10 cellular contexts compared by ENCODE assay signal in genomic region chr7:77982926-77983550, GRCh38.
DNase-seq lines count a peak whose midpoint lies in the region; ATAC-seq lines count a peak whose summit lies in the region.
"Had no signal": no experiment of that assay in that cellular context is flagged by ENCODE, and none has a peak within 500 bp of the region (broad histone marks: within the 10 kb centered on the region; RNA-seq: fewer than 3 reads in every experiment).

No MANE protein-coding gene starts in this region.

- H3K4me1 Mint-ChIP-seq in central memory CD8-positive, alpha-beta T cell: peaks cover 6% of the 10 kb centered on the region

- peak overlapping the region; percentile 11 for H3K4me3 Mint-ChIP-seq in central memory CD8-positive, alpha-beta T cell

- ATAC-seq in central memory CD8-positive, alpha-beta T cell (replicated peaks; ENCODE audit: extremely low read depth, poor library complexity, severe bottlenecking): no peak
- ATAC-seq in stimulated activated naive CD8-positive, alpha-beta T cell treated with anti-CD3 and anti-CD28 coated beads, Interleukin-15, Interleukin-2, amounts not matched to agents 100 U/mL and 50 U/mL, for 24 hours: peak; percentile 68

- DNase-seq in stimulated activated CD4-positive, alpha-beta T cell treated with anti-CD3 and anti-CD28 coated beads, Interleukin-15, amount 100 ng/mL, for 48 hours (ENCODE audit: low read depth in 2 of 2): peak; percentile 3 to 19
- DNase-seq in stimulated activated CD4-positive, alpha-beta T cell treated with anti-CD3 and anti-CD28 coated beads, Interleukin-4, amount 100 ng/mL, for 4 hours: no peak
- peak; percentile 48 for DNase-seq in HT-29 (ENCODE audit: low spot score)
- no peak for DNase-seq in central memory CD8-positive, alpha-beta T cell (ENCODE audit: low spot score in 2 of 2)
- peak; percentile 3 for DNase-seq in stimulated activated naive CD8-positive, alpha-beta T cell treated with anti-CD3 and anti-CD28 coated beads, Interleukin-15, Interleukin-2, amounts not matched to agents 100 U/mL and 50 U/mL, for 24 hours
- DNase-seq in dermis blood vessel endothelial cell: no peak
- no peak for DNase-seq in amniotic stem cell (lab: John Stamatoyannopoulos, UW)
- DNase-seq in HUDEP-2 (lab: John Stamatoyannopoulos, UW; ENCODE audit: unreplicated experiment in 76 of 76): no peak
- DNase-seq: glutamatergic neuron, NCI-H187 treated with DMSO at 0.1 percent for 48 hours had no signal

- H3K27me3 Mint-ChIP-seq in central memory CD8-positive, alpha-beta T cell: peaks cover 17% of the 10 kb centered on the region

- no peaks in the 10 kb centered on the region for H3K9me3 Mint-ChIP-seq in central memory CD8-positive, alpha-beta T cell

- H3K27ac Mint-ChIP-seq in central memory CD8-positive, alpha-beta T cell (ENCODE audit: low read depth): no peak overlapping the region

- peaks cover 3% of the 10 kb centered on the region for H3K36me3 Mint-ChIP-seq in central memory CD8-positive, alpha-beta T cell (ENCODE audit: insufficient read depth)

Comparison
In these comparisons a context has a peak if more than half of its experiments do, and no peak if none do; other contexts are left out.
1. DNase-seq: peak in stimulated activated CD4-positive, alpha-beta T cell treated with anti-CD3 and anti-CD28 coated beads, Interleukin-15, amount 100 ng/mL, for 48 hours (2 of 2), HT-29 (single experiment) and stimulated activated naive CD8-positive, alpha-beta T cell treated with anti-CD3 and anti-CD28 coated beads, Interleukin-15, Interleukin-2, amounts not matched to agents 100 U/mL and 50 U/mL, for 24 hours (single experiment); none in stimulated activated CD4-positive, alpha-beta T cell treated with anti-CD3 and anti-CD28 coated beads, Interleukin-4, amount 100 ng/mL, for 4 hours (0 of 2), central memory CD8-positive, alpha-beta T cell (0 of 2), dermis blood vessel endothelial cell (single experiment), amniotic stem cell (single experiment) and HUDEP-2 (0 of 76).